Comparison of ENCODE assay signal across 22 cellular contexts in the genomic region with DNA sequence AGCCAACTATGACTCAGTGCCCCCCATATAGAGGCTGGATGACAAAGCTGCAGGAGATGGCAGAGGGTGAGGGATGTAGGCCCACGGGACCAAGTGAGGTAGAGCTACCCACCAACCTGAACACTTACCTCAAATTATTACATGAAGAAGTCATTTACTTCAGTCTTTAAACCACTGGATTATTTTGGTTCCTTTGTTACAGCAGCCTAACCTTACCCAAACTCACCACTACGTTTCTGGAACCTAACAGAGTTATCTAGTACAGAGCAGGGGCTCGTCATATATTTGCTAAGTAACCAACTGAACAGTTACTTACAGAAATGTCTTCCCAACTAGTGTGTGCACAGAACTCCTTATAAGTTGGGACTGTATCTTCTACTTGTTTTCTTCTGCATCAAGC.
A peak's percentile ranks its signal among the peaks of the same experiment; 100 is the strongest.
DNase-seq lines count a peak whose midpoint lies in the region; FAIRE-seq and TF ChIP-seq lines count a peak whose summit lies in the region.
"Had no signal": no experiment of that assay in that cellular context is flagged by ENCODE, and none has a peak within 500 bp of the region (broad histone marks: within the 10 kb centered on the region; RNA-seq: fewer than 3 reads in every experiment).

No MANE protein-coding gene starts in this region.

- no TSS peak for BruUV-seq in PC-9 (replicated peaks; lab: Mats Ljungman, UMichigan)

- H3K27me3 Mint-ChIP-seq in HFFc6 (ENCODE audit: insufficient read depth) (no peaks in the 10 kb centered on the region), type B pancreatic cell (no peaks in the 10 kb centered on the region)
- H3K27me3 Mint-ChIP-seq: CD4-positive, alpha-beta memory T cell had no signal

- peaks cover 58% of the 10 kb centered on the region for H3F3A ChIP-seq in PC-9 (ENCODE audit: insufficient read depth, low read depth)

- no peak overlapping the region for H3K4me3 ChIP-seq in PC-9
- H3K4me3 ChIP-seq in H1 (ENCODE audit: extremely low read depth in 1 of 4, insufficient read depth in 2 of 4, low read depth in 3 of 4, low read length in 4 of 4), result no peak overlapping the region
- H3K4me3 ChIP-seq in prostate gland, result no peak overlapping the region
- H3K4me3 ChIP-seq in Karpas-422 (ENCODE audit: low read length), result no peak overlapping the region
- H3K4me3 ChIP-seq: A549, GM23338, HAP-1 had no signal

- H4K20me1 ChIP-seq in PC-9 (ENCODE audit: insufficient read depth) (no peaks in the 10 kb centered on the region), H1 (replicated peaks in 1 of 2; ENCODE audit: control insufficient read depth in 1 of 2, insufficient read depth in 2 of 2, low read length in 2 of 2) (no peaks in the 10 kb centered on the region), Karpas-422 (ENCODE audit: insufficient read depth, low read depth, low read length) (no peaks in the 10 kb centered on the region)

- H2BK120ac ChIP-seq in H1 (replicated peaks; ENCODE audit: low read depth, low read length), result no peak overlapping the region

- no peak overlapping the region for H2AK5ac ChIP-seq in H1 (ENCODE audit: low read depth, low read length)

- no peak overlapping the region for H3K18ac ChIP-seq in H1 (ENCODE audit: extremely low read depth, low read length)

- no peak overlapping the region for H2BK15ac ChIP-seq in H1 (ENCODE audit: low read length)

- H3K9me3 Mint-ChIP-seq in HFFc6, result no peaks in the 10 kb centered on the region; the same call in 1 of the 2 replicates
- H3K9me3 Mint-ChIP-seq in type B pancreatic cell, result peaks cover 14% of the 10 kb centered on the region

- no peak for TF ChIP-seq POLR2A in H1 (IDR thresholded peaks at IDR 0.05; ENCODE audit: control extremely low read depth in 1 of 2, low read depth in 2 of 2, low read length in 2 of 2)
- TF ChIP-seq POLR2A in prostate gland (IDR thresholded peaks at IDR 0.05), result no peak

- peak overlapping the region; percentile 3 for H4K91ac ChIP-seq in H1 (replicated peaks; ENCODE audit: insufficient read length, low read length)

- no peak for FAIRE-seq in H1 (lab: Jason Lieb, UNC)
- FAIRE-seq: A549, GM12891, GM18507, H54 had no signal

- H3K9me2 ChIP-seq in PC-9 (ENCODE audit: insufficient read depth) (no peaks in the 10 kb centered on the region), Karpas-422 (replicated peaks; ENCODE audit: insufficient read depth, low read length) (no peaks in the 10 kb centered on the region)

- no peak overlapping the region for H3K56ac ChIP-seq in H1 (replicated peaks; ENCODE audit: insufficient read length, low read depth, low read length)

- intact Hi-C loops in PC-9 (cut with micrococcal nuclease; ENCODE audit: unreplicated experiment) (loop anchor here (5.0 to 10.0 kb wide), 3 partner anchors 67 to 671 kb away; a partner anchor contains a TSS), prostate gland (cut with DNase I) (no loop called here)

- no peak overlapping the region for H3K4me2 ChIP-seq in PC-9
- no peak overlapping the region for H3K4me2 ChIP-seq in H1 (ENCODE audit: insufficient read depth in 1 of 2, low read depth in 2 of 2, low read length in 2 of 2)
- H3K4me2 ChIP-seq in Karpas-422 (ENCODE audit: low read depth, low read length, poor library complexity, severe bottlenecking), result no peak overlapping the region
- H3K4me2 ChIP-seq: A549, GM23338 had no signal

- H3K36me3 Mint-ChIP-seq in HFFc6 (ENCODE audit: low read depth), result peaks cover 9% of the 10 kb centered on the region
- H3K36me3 Mint-ChIP-seq in type B pancreatic cell, result peaks cover 7% of the 10 kb centered on the region
- H3K36me3 Mint-ChIP-seq: CD4-positive, alpha-beta memory T cell had no signal

- H3K27ac ChIP-seq in PC-9 (peak overlapping the region; percentile 96), H1 (ENCODE audit: low read depth, low read length) (no peak overlapping the region), prostate gland (no peak overlapping the region), Karpas-422 (ENCODE audit: low read length) (no peak overlapping the region)

- H3K4me1 Mint-ChIP-seq in HFFc6 (ENCODE audit: low read depth) (peaks cover 74% of the 10 kb centered on the region), type B pancreatic cell (ENCODE audit: unreplicated experiment) (peaks cover 45% of the 10 kb centered on the region)
- H3K4me1 Mint-ChIP-seq: CD4-positive, alpha-beta memory T cell had no signal

- H3K4me3 Mint-ChIP-seq in HFFc6 (no peak overlapping the region), type B pancreatic cell (no peak overlapping the region)
- H3K4me3 Mint-ChIP-seq: CD4-positive, alpha-beta memory T cell; GM23338 had no signal

- no peak for DNase-seq in HFFc6
- no peak for DNase-seq in PC-9
- DNase-seq in H1 (ENCODE audit: low read depth in 1 of 2, low spot score in 2 of 2), result no peak
- DNase-seq in type B pancreatic cell (ENCODE audit: extremely low spot score, unreplicated experiment), result no peak
- no peak for DNase-seq in prostate gland (ENCODE audit: low spot score)
- no peak for DNase-seq in stimulated activated CD4-positive, alpha-beta T cell treated with anti-CD3 and anti-CD28 coated beads, Interleukin-12 subunit alpha, Interleukin-12 subunit beta, amount 100 ng/mL, for 4 hours
- no peak for DNase-seq in Karpas-422
- DNase-seq: 8988T; ACHN; C1 segment of cervical spinal cord; Calu3; CD4-positive, alpha-beta memory T cell; COR-L47; DMS53; DMS79 treated with DMSO at 0.1 percent for 48 hours; GF-D8 had no signal

- H4K8ac ChIP-seq in H1 (ENCODE audit: extremely low read depth, insufficient read depth, low read length), result no peak overlapping the region

- H2BK20ac ChIP-seq in H1 (ENCODE audit: low read length), result no peak overlapping the region

- no peaks in the 10 kb centered on the region; the same call in 1 of the 2 replicates for H3K9me3 ChIP-seq in PC-9 (ENCODE audit: insufficient read depth, low read depth)
- peaks cover 0 to 3% of the 10 kb centered on the region in 2 experiments; a peak in 1 of 4 replicates for H3K9me3 ChIP-seq in H1 (ENCODE audit: insufficient read depth in 2 of 2, low read depth in 1 of 2, low read length in 1 of 2)
- H3K9me3 ChIP-seq in prostate gland, result no peaks in the 10 kb centered on the region
- H3K9me3 ChIP-seq in Karpas-422 (ENCODE audit: low read length), result no peaks in the 10 kb centered on the region
- H3K9me3 ChIP-seq: HAP-1 had no signal

- no peak overlapping the region for H2BK12ac ChIP-seq in H1 (ENCODE audit: low read depth, low read length)

- TF ChIP-seq CTCF in HFFc6 (IDR thresholded peaks at IDR 0.05), result no peak
- no peak for TF ChIP-seq CTCF in PC-9 (conservative IDR thresholded peaks at IDR 0.05)
- TF ChIP-seq CTCF in H1 (IDR thresholded peaks at IDR 0.05; ENCODE audit: control extremely low read depth in 1 of 3, insufficient read depth in 1 of 3, low read depth in 1 of 3, low read length in 3 of 3), result no peak
- no peak for TF ChIP-seq CTCF in type B pancreatic cell (conservative IDR thresholded peaks at IDR 0.05)
- TF ChIP-seq CTCF in prostate gland (IDR thresholded peaks at IDR 0.05), result no peak

- H2BK5ac ChIP-seq in H1 (ENCODE audit: low read depth, low read length), result no peak overlapping the region

- H3K79me2 ChIP-seq in PC-9 (ENCODE audit: low read depth), result no peaks in the 10 kb centered on the region
- H3K79me2 ChIP-seq in H1 (ENCODE audit: control insufficient read depth in 1 of 2, insufficient read depth in 2 of 2, low read length in 2 of 2), result no peaks in the 10 kb centered on the region
- H3K79me2 ChIP-seq in Karpas-422 (ENCODE audit: low read length), result no peaks in the 10 kb centered on the region

- H3K79me1 ChIP-seq in H1 (ENCODE audit: low read depth, low read length), result no peaks in the 10 kb centered on the region

- H2AFZ ChIP-seq in PC-9 (no peak overlapping the region), H1 (ENCODE audit: low read length) (no peak overlapping the region), Karpas-422 (ENCODE audit: low read length) (no peak overlapping the region)
- H2AFZ ChIP-seq: GM23338 had no signal

- TF ChIP-seq RAD21 in H1 (IDR thresholded peaks at IDR 0.05 in 1 of 2, conservative IDR thresholded peaks at IDR 0.05 in 1 of 2; ENCODE audit: low read depth in 2 of 2, low read length in 2 of 2), result no peak

- H3K23me2 ChIP-seq in H1 (ENCODE audit: low read depth, low read length), result no peaks in the 10 kb centered on the region

- no peak for TF ChIP-seq EP300 in H1 (IDR thresholded peaks at IDR 0.05; ENCODE audit: borderline replicate concordance in 1 of 2, low read depth in 2 of 2, low read length in 2 of 2)

- H3K4ac ChIP-seq in H1 (replicated peaks; ENCODE audit: insufficient read length, low read depth, low read length), result no peak overlapping the region

- CTCF ChIA-PET in PC-9 (lab: Charles Lee), result no interaction called here
- CTCF ChIA-PET in H1 (lab: Charles Lee; ENCODE audit: partially characterized antibody), result interaction anchor here (1.2 kb wide), 1 partner anchor 52 kb away, joined by 4 read pairs; no protein-coding TSS in a partner anchor

- no peak overlapping the region for H4K5ac ChIP-seq in H1 (ENCODE audit: insufficient read length, low read depth, low read length)

- H3K27me3 ChIP-seq in PC-9 (ENCODE audit: insufficient read depth, low read depth) (no peaks in the 10 kb centered on the region), H1 (replicated peaks in 1 of 4; ENCODE audit: control insufficient read depth in 3 of 4, extremely low read depth in 1 of 4, insufficient read depth in 3 of 4, low read length in 3 of 4) (no peaks in the 10 kb centered on the region), prostate gland (replicated peaks; ENCODE audit: insufficient read depth) (no peaks in the 10 kb centered on the region), Karpas-422 (ENCODE audit: low read length) (no peaks in the 10 kb centered on the region)

- H3K14ac ChIP-seq in H1 (ENCODE audit: insufficient read length), result no peak overlapping the region

- peaks cover 4% of the 10 kb centered on the region; the same call in 1 of the 2 replicates for H3K36me3 ChIP-seq in PC-9 (ENCODE audit: low read depth)
- H3K36me3 ChIP-seq in H1 (ENCODE audit: control insufficient read depth in 2 of 4, insufficient read depth in 4 of 4, low read length in 3 of 4), result no peaks in the 10 kb centered on the region
- H3K36me3 ChIP-seq in prostate gland, result no peaks in the 10 kb centered on the region
- H3K36me3 ChIP-seq in Karpas-422 (ENCODE audit: insufficient read depth, low read length), result no peaks in the 10 kb centered on the region
- H3K36me3 ChIP-seq: HAP-1 had no signal

- H3K4me1 ChIP-seq in PC-9 (replicated peaks; ENCODE audit: insufficient read depth) (peaks cover 77% of the 10 kb centered on the region), H1 (replicated peaks in 1 of 4; ENCODE audit: control insufficient read depth in 3 of 4, insufficient read depth in 4 of 4, low read length in 3 of 4) (peaks cover 0 to 6% (median 2%) of the 10 kb centered on the region in 4 experiments; a peak in 2 of 7 replicates), prostate gland (replicated peaks) (no peaks in the 10 kb centered on the region), Karpas-422 (ENCODE audit: low read length) (no peaks in the 10 kb centered on the region)
- H3K4me1 ChIP-seq: HAP-1 had no signal

- POLR2A ChIA-PET in PC-9 (lab: Charles Lee; ENCODE audit: unreplicated experiment) (interaction anchor here (0.6 kb wide), 1 partner anchor 24 kb away, joined by 3 read pairs; no protein-coding TSS in a partner anchor), H1 (lab: Charles Lee; ENCODE audit: partially characterized antibody) (no interaction called here)

- H3K27ac Mint-ChIP-seq in HFFc6, result peak overlapping the region; percentile 95
- H3K27ac Mint-ChIP-seq in type B pancreatic cell, result peak overlapping the region; percentile 61
- H3K27ac Mint-ChIP-seq: CD4-positive, alpha-beta memory T cell; GM23338 had no signal

- no peak overlapping the region for H3K23ac ChIP-seq in H1 (ENCODE audit: insufficient read length)

- no peak overlapping the region for H3K9ac ChIP-seq in H1 (replicated peaks in 1 of 4; ENCODE audit: extremely low read depth in 1 of 4, low read depth in 3 of 4, low read length in 3 of 4)
- H3K9ac ChIP-seq in Karpas-422 (ENCODE audit: low read length), result no peak overlapping the region

- 88% methylated on average over 3 of the region's 3 CpGs; no CpG with 5 or more reads in 1 of the 2 experiments for WGBS in H1 (ENCODE audit: extremely low coverage in 1 of 2, insufficient coverage in 1 of 2, insufficient read length in 1 of 2, insufficient replicate concordance in 2 of 2, low coverage in 1 of 2, low lambda C conversion rate in 2 of 2, missing lambda C conversion rate in 1 of 2), 2 experiments
- 90% methylated on average over 3 of the region's 3 CpGs for WGBS in prostate gland
